Comparison of ENCODE assay signal across 9 cellular contexts in the genomic region with DNA sequence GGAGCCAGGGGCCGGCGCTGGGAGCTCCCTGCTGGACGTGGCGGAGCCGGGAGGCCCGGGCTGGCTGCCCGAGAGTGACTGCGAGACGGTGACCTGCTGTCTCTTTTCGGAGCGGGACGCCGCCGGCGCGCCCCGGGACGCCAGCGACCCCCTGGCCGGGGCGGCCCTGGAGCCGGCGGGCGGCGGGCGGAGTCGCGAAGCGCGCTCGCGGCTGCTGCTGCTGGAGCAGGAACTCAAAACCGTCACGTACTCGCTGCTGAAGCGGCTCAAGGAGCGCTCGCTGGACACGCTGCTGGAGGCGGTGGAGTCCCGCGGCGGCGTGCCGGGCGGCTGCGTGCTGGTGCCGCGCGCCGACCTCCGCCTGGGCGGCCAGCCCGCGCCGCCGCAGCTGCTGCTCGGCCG. TPM values are rescaled to one million over a fixed set of nuclear protein-coding genes. Genes with fewer than 3 reads are reported as not detected.
A peak's percentile ranks its signal among the peaks of the same experiment; 100 is the strongest.
DNase-seq lines count a peak whose midpoint lies in the region; ATAC-seq, FAIRE-seq and TF ChIP-seq lines count a peak whose summit lies in the region.
"Had no signal": no experiment of that assay in that cellular context is flagged by ENCODE, and none has a peak within 500 bp of the region (broad histone marks: within the 10 kb centered on the region; RNA-seq: fewer than 3 reads in every experiment).

No MANE protein-coding gene starts in this region.

- peak overlapping the region; percentile 80 for H3K27ac ChIP-seq in endothelial cell of umbilical vein (ENCODE audit: insufficient read depth, low read depth, low read length)

- no peaks in the 10 kb centered on the region for H3K9me3 Mint-ChIP-seq in neural crest cell

- no peak overlapping the region for H3K27ac Mint-ChIP-seq in neural crest cell (ENCODE audit: unreplicated experiment)

- no peaks in the 10 kb centered on the region for H3K9me1 ChIP-seq in endothelial cell of umbilical vein (replicated peaks; ENCODE audit: control insufficient read depth, extremely low read depth, insufficient read depth, low read length)

- no peak overlapping the region for H3K4me3 Mint-ChIP-seq in neural crest cell

- dilution Hi-C loops in endothelial cell of umbilical vein (cut with MboI; ENCODE audit: extremely low pct_ligation_motif_present, low sequenced_read_pairs): no loop called here

- peaks cover 38% of the 10 kb centered on the region for H3K4me1 Mint-ChIP-seq in neural crest cell

- no peak for TF ChIP-seq POLR2A in endothelial cell of umbilical vein (IDR thresholded peaks at IDR 0.05; ENCODE audit: low read depth, low read length)

- no TSS peak for BruUV-seq in endothelial cell of umbilical vein (replicated peaks; lab: Mats Ljungman, UMichigan)

- H3K4me3 ChIP-seq in endothelial cell of umbilical vein (replicated peaks in 1 of 3; ENCODE audit: insufficient read depth in 1 of 3, low read depth in 1 of 3, low read length in 3 of 3): peak overlapping the region; percentile 62 to 79 (median 76)

- peak overlapping the region; percentile 78 for H3K4me2 ChIP-seq in endothelial cell of umbilical vein (ENCODE audit: insufficient read depth, low read length)

- DNase-seq in NCI-H1417 (lab: John Stamatoyannopoulos, UW) (peak; percentile 8 to 64 (median 63)), NCI-H1417 treated with DMSO at 0.1 percent for 48 hours (lab: John Stamatoyannopoulos, UW) (no peak), NOMO-1 (lab: John Stamatoyannopoulos, UW; ENCODE audit: unreplicated experiment in 2 of 2) (peak; percentile 40 to 41), endothelial cell of umbilical vein (ENCODE audit: low read depth, low spot score) (no peak), neural crest cell (ENCODE audit: low read depth, low spot score) (peak; percentile 27), foreskin melanocyte (no peak)

- H3K9ac ChIP-seq in endothelial cell of umbilical vein (replicated peaks; ENCODE audit: extremely low read depth, insufficient read depth, low read length): peak overlapping the region; percentile 78

- no peaks in the 10 kb centered on the region for H3K36me3 Mint-ChIP-seq in neural crest cell (ENCODE audit: low read depth)

- no peak for ATAC-seq in HG03469 (IDR thresholded peaks at IDR 0.05; ENCODE audit: unreplicated experiment)
- no peak for ATAC-seq in GM21737 (IDR thresholded peaks at IDR 0.05; ENCODE audit: unreplicated experiment)

- H3K27me3 Mint-ChIP-seq in neural crest cell (ENCODE audit: low read depth): peaks cover 24% of the 10 kb centered on the region

- FAIRE-seq in endothelial cell of umbilical vein (lab: Jason Lieb, UNC): no peak
- FAIRE-seq: TTC549 had no signal

- POLR2A ChIA-PET in endothelial cell of umbilical vein (lab: Charles Lee): no interaction called here

- no peaks in the 10 kb centered on the region for H3K36me3 ChIP-seq in endothelial cell of umbilical vein (ENCODE audit: control insufficient read depth in 2 of 2, extremely low read depth in 1 of 2, insufficient read depth in 2 of 2, low read length in 2 of 2)

- CTCF ChIA-PET in endothelial cell of umbilical vein (lab: Charles Lee): interaction anchor here (0.6 to 14.2 kb wide), 15 partner anchors 11 to 148 kb away, joined by 3 to 226 read pairs (median 4); no protein-coding TSS in a partner anchor

- no peaks in the 10 kb centered on the region for H3K27me3 ChIP-seq in endothelial cell of umbilical vein (ENCODE audit: control insufficient read depth in 2 of 2, insufficient read depth in 2 of 2, low read length in 2 of 2)

- H4K20me1 ChIP-seq in endothelial cell of umbilical vein (replicated peaks; ENCODE audit: control insufficient read depth, extremely low read depth, insufficient read depth, low read length): no peaks in the 10 kb centered on the region

- intact Hi-C loops in endothelial cell of umbilical vein (cut with micrococcal nuclease): loop anchor here (2.0 kb wide), 1 partner anchor 199 kb away; a partner anchor contains a TSS

- peaks cover 44% of the 10 kb centered on the region for H3K79me2 ChIP-seq in endothelial cell of umbilical vein (ENCODE audit: control insufficient read depth, insufficient read depth, low read length)

- no peak for TF ChIP-seq CTCF in endothelial cell of umbilical vein (IDR thresholded peaks at IDR 0.05; ENCODE audit: extremely low read depth in 1 of 2, insufficient read depth in 1 of 2, low read depth in 1 of 2, low read length in 2 of 2)
- TF ChIP-seq CTCF in neural crest cell (conservative IDR thresholded peaks at IDR 0.05): no peak

- peaks cover 44% of the 10 kb centered on the region for H3K4me1 ChIP-seq in endothelial cell of umbilical vein (ENCODE audit: control insufficient read depth, extremely low read depth, insufficient read depth, low read length)

- H2AFZ ChIP-seq in endothelial cell of umbilical vein (ENCODE audit: low read depth, low read length): no peak overlapping the region

- no peaks in the 10 kb centered on the region for H3K9me3 ChIP-seq in endothelial cell of umbilical vein (replicated peaks; ENCODE audit: control insufficient read depth, insufficient read depth, low read length)

TF ChIP-seq in endothelial cell of umbilical vein, 7 proteins besides CTCF, POLR2A, EP300 and RAD21:
- TF ChIP-seq GATA2 (IDR thresholded peaks at IDR 0.05; ENCODE audit: insufficient read depth, insufficient read length, low read depth, low read length) (no peak), EZH2 (IDR thresholded peaks at IDR 0.05; ENCODE audit: borderline replicate concordance, low read depth, low read length, severe bottlenecking) (no peak), JUN (IDR thresholded peaks at IDR 0.05; ENCODE audit: borderline replicate concordance, insufficient read depth, insufficient read length, low read depth) (no peak), POLR2AphosphoS5 (IDR thresholded peaks at IDR 0.05; ENCODE audit: insufficient read depth, low read depth, low read length) (no peak), FOS (IDR thresholded peaks at IDR 0.05; ENCODE audit: borderline replicate concordance, insufficient read depth, low read length) (no peak), MYC (IDR thresholded peaks at IDR 0.05; ENCODE audit: low read depth, low read length) (no peak)
- TF ChIP-seq, protein P1, sequence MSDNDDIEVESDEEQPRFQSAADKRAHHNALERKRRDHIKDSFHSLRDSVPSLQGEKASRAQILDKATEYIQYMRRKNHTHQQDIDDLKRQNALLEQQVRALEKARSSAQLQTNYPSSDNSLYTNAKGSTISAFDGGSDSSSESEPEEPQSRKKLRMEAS (IDR thresholded peaks at IDR 0.05; ENCODE audit: insufficient read depth, insufficient read length): no peak
TF ChIP-seq in endothelial cell of umbilical vein: peak in this region for 0.

RNA-seq across cellular contexts. Expression of a gene that starts 1.5 kb away (rescaled TPM):
- total RNA-seq in endothelial cell of umbilical vein: 12.4 and 12.5 TPM in 2 replicates
- polyA plus RNA-seq in endothelial cell of umbilical vein: 7.3 and 8.8 TPM in 2 replicates
- polyA plus RNA-seq in endothelial cell of umbilical vein (2011; cell fraction: cytosol; rRNA removed): 3.5 and 4.0 TPM in 2 replicates
- 22.2 and 24.2 TPM in 2 replicates for polyA plus RNA-seq in endothelial cell of umbilical vein (2011; cell fraction: nucleus; rRNA removed)
- 5.8 and 11.3 TPM in 2 replicates for polyA plus RNA-seq in endothelial cell of umbilical vein (2012)
- 28.0 and 29.7 TPM in 2 replicates for polyA minus RNA-seq in endothelial cell of umbilical vein
- 45.7 TPM for polyA minus RNA-seq in endothelial cell of umbilical vein (2011; cell fraction: cytosol; rRNA and poly(A)+ RNA removed)
- 22.4 and 35.7 TPM in 2 replicates for polyA minus RNA-seq in endothelial cell of umbilical vein (2011; cell fraction: nucleus; rRNA and poly(A)+ RNA removed)
- total RNA-seq in neural crest cell: 4.7 and 5.4 TPM in 2 replicates

Comparison
In these comparisons a context has a peak if more than half of its experiments do, and no peak if none do; other contexts are left out.
1. DNase-seq: peak in NCI-H1417 (3 of 3), NOMO-1 (2 of 2) and neural crest cell (single experiment); none in NCI-H1417 treated with DMSO at 0.1 percent for 48 hours (single experiment), endothelial cell of umbilical vein (single experiment) and foreskin melanocyte (single experiment).